Comparison of ENCODE assay signal across 8 cellular contexts in genomic region chr17:80892900-80893603, GRCh38.
DNase-seq lines count a peak whose midpoint lies in the region; ATAC-seq and TF ChIP-seq lines count a peak whose summit lies in the region.

No MANE protein-coding gene starts in this region.

- TF ChIP-seq RAD21 in SK-N-SH (IDR thresholded peaks at IDR 0.05; ENCODE audit: low read length): no peak; the same call in 1 of the 2 replicates

- POLR2A ChIA-PET in SK-N-SH (lab: Yijun Ruan, JAX): no interaction called here

- H3K4me1 ChIP-seq in SK-N-SH (ENCODE audit: control insufficient read depth in 1 of 2, insufficient read depth in 2 of 2, low read depth in 1 of 2, low read length in 1 of 2) (peaks cover 0 to 26% of the 10 kb centered on the region in 2 experiments; a peak in 3 of 4 replicates), skeletal muscle satellite cell (ENCODE audit: control insufficient read depth, insufficient read depth, low read length) (peaks cover 34% of the 10 kb centered on the region)

- no peak overlapping the region for H3K4me3 ChIP-seq in SK-N-SH (ENCODE audit: low read depth in 2 of 2, low read length in 1 of 2)
- H3K4me3 ChIP-seq in astrocyte of the cerebellum (ENCODE audit: low read depth, low read length): no peak overlapping the region
- H3K4me3 ChIP-seq in skeletal muscle satellite cell (ENCODE audit: low read length): peak overlapping the region; percentile 55

- H3K9me2 ChIP-seq in SK-N-SH: no peaks in the 10 kb centered on the region

- peak; percentile 31 for DNase-seq in G401 (ENCODE audit: low spot score)
- no peak for DNase-seq in SK-N-SH
- DNase-seq in astrocyte of the cerebellum (ENCODE audit: low read depth): peak; percentile 35
- DNase-seq in DMS153 treated with DMSO at 0.1 percent for 48 hours (lab: John Stamatoyannopoulos, UW; ENCODE audit: unreplicated experiment): no peak
- no peak for DNase-seq in AML-193 (lab: John Stamatoyannopoulos, UW)

- peak overlapping the region; percentile 39 to 87; a peak in 3 of 4 replicates for H3K27ac ChIP-seq in SK-N-SH (ENCODE audit: low read depth in 2 of 2, low read length in 1 of 2)

- H3K9me3 ChIP-seq in SK-N-SH (no peaks in the 10 kb centered on the region), skeletal muscle satellite cell (replicated peaks; ENCODE audit: low read length) (no peaks in the 10 kb centered on the region)

- CTCF ChIA-PET in SK-N-SH (lab: Yijun Ruan, JAX): interaction anchor here (1.0 to 1.2 kb wide), 4 partner anchors 75 to 416 kb away, joined by 3 read pairs; no protein-coding TSS in a partner anchor

- ATAC-seq in HG02642 (IDR thresholded peaks at IDR 0.05; ENCODE audit: poor library complexity, unreplicated experiment) (no peak), GM21390 (IDR thresholded peaks at IDR 0.05; ENCODE audit: unreplicated experiment) (no peak)

- H3K36me3 ChIP-seq in SK-N-SH (replicated peaks in 1 of 2; ENCODE audit: control insufficient read depth in 1 of 2, insufficient read depth in 2 of 2, low read length in 1 of 2) (peaks cover 5 to 21% of the 10 kb centered on the region in 2 experiments), skeletal muscle satellite cell (ENCODE audit: insufficient read depth, low read length) (peaks cover 9% of the 10 kb centered on the region)

- no peak for TF ChIP-seq EP300 in SK-N-SH (IDR thresholded peaks at IDR 0.05; ENCODE audit: borderline replicate concordance in 1 of 2, low read depth in 1 of 2, low read length in 1 of 2)

- H4K20me1 ChIP-seq in SK-N-SH (ENCODE audit: insufficient read depth): 0 out of 2 replicates have a peak, but pooled peaks cover 3% of the 10 kb centered on the region

- in situ Hi-C loops in G401 (cut with HindIII; ENCODE audit: low sequenced_read_pairs) (no loop called here), astrocyte of the cerebellum (cut with HindIII; ENCODE audit: low sequenced_read_pairs) (no loop called here)

- H3K27me3 ChIP-seq in SK-N-SH (ENCODE audit: insufficient read depth) (no peaks in the 10 kb centered on the region), skeletal muscle satellite cell (ENCODE audit: control insufficient read depth, insufficient read depth, low read length) (no peaks in the 10 kb centered on the region)

- H2AFZ ChIP-seq in SK-N-SH (ENCODE audit: low read depth): no peak overlapping the region

- H3K4me2 ChIP-seq in SK-N-SH (peak overlapping the region; percentile 62), skeletal muscle satellite cell (ENCODE audit: low read length) (peak overlapping the region; percentile 81)

- H3K9ac ChIP-seq in SK-N-SH (peak overlapping the region; percentile 59), skeletal muscle satellite cell (ENCODE audit: low read depth, low read length) (peak overlapping the region; percentile 78)

- no peaks in the 10 kb centered on the region for H3K79me2 ChIP-seq in SK-N-SH (ENCODE audit: insufficient read depth)

- TF ChIP-seq CTCF in SK-N-SH (IDR thresholded peaks at IDR 0.05): no peak
- no peak for TF ChIP-seq CTCF in astrocyte of the cerebellum (IDR thresholded peaks at IDR 0.05; ENCODE audit: low read depth, low read length, missing control alignments)

- peaks cover 25% of the 10 kb centered on the region for H3F3A ChIP-seq in SK-N-SH (replicated peaks; ENCODE audit: insufficient read depth)

- 69% methylated on average over 30 of the region's 31 CpGs for WGBS in SK-N-SH (ENCODE audit: low lambda C conversion rate)

TF ChIP-seq in SK-N-SH, 30 proteins besides CTCF, POLR2A, EP300 and RAD21:
- TF ChIP-seq EZH2phosphoT487 (IDR thresholded peaks at IDR 0.05; ENCODE audit: borderline replicate concordance, low read depth) (no peak), FOSL2 (IDR thresholded peaks at IDR 0.05; ENCODE audit: borderline replicate concordance, low read depth) (peak; percentile 92), NRF1 (IDR thresholded peaks at IDR 0.05; ENCODE audit: low read depth, low read length) (peak; percentile 54), RFX5 (IDR thresholded peaks at IDR 0.05; ENCODE audit: low read length) (no peak), IRF3 (IDR thresholded peaks at IDR 0.05; ENCODE audit: low read depth, low read length) (no peak), FOXJ3 (CRISPR knock-in tag; IDR thresholded peaks at IDR 0.05) (no peak), PBX3 (IDR thresholded peaks at IDR 0.05) (peak; percentile 60; the same call in 1 of the 2 replicates), TEAD4 (IDR thresholded peaks at IDR 0.05; ENCODE audit: borderline replicate concordance, insufficient read depth) (no peak), SIN3A (IDR thresholded peaks at IDR 0.05; ENCODE audit: borderline replicate concordance, low read depth, low read length) (no peak), ELF1 (IDR thresholded peaks at IDR 0.05) (no peak), TAF1 (IDR thresholded peaks at IDR 0.05; ENCODE audit: borderline replicate concordance, low read depth, low read length) (peak; percentile 15; the same call in 1 of the 2 replicates), ZBTB33 (IDR thresholded peaks at IDR 0.05; ENCODE audit: borderline replicate concordance, low read depth) (no peak), POLR2AphosphoS5 (IDR thresholded peaks at IDR 0.05; ENCODE audit: low read depth, low read length) (peak; percentile 41; the same call in 1 of the 2 replicates), JUND (IDR thresholded peaks at IDR 0.05) (no peak; the same call in 1 of the 2 replicates), RXRA (IDR thresholded peaks at IDR 0.05; ENCODE audit: borderline replicate concordance, low read depth) (no peak), TCF12 (IDR thresholded peaks at IDR 0.05) (peak; percentile 72), MAX (IDR thresholded peaks at IDR 0.05; ENCODE audit: low read depth) (peak; percentile 89), YY1 (IDR thresholded peaks at IDR 0.05; ENCODE audit: low read depth) (no peak), REST (IDR thresholded peaks at IDR 0.05; ENCODE audit: low read depth, low read length) (no peak), NFIC (IDR thresholded peaks at IDR 0.05; ENCODE audit: borderline replicate concordance) (peak; percentile 72)

Comparison
In these comparisons a context has a peak if more than half of its experiments do, and no peak if none do; other contexts are left out.
1. DNase-seq: peak in G401 (single experiment) and astrocyte of the cerebellum (single experiment); none in SK-N-SH (single experiment), DMS153 treated with DMSO at 0.1 percent for 48 hours (single experiment) and AML-193 (0 of 2).